14 cellular contexts compared by ENCODE assay signal in the genomic region with DNA sequence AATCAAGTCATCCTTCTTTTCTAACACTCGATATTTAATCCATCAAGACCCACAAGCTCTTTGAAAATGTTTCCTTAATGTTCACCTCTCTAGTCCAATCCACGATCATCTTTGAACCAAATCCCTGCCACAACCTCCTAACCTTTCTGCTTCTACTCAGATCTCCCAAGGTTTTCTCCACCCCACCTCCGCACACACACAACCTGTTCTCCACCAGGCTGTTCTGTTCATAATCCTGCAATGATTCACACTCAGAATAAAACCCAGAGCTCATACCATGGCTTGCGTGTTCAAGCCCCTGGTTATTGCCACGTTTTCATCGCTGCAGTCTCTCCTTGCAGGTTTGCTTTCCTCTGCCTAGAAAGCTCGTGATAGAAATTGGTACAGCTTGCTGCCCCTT. TPM values are rescaled to one million over a fixed set of nuclear protein-coding genes. Genes with fewer than 3 reads are reported as not detected.
DNase-seq lines count a peak whose midpoint lies in the region; ATAC-seq and TF ChIP-seq lines count a peak whose summit lies in the region.
"Had no signal": no experiment of that assay in that cellular context is flagged by ENCODE, and none has a peak within 500 bp of the region (broad histone marks: within the 10 kb centered on the region; RNA-seq: fewer than 3 reads in every experiment).

No MANE protein-coding gene starts in this region.

- H3K27me3 Mint-ChIP-seq in WTC11 (ENCODE audit: low read depth) = no peaks in the 10 kb centered on the region
- peaks cover 0 to under 1% of the 10 kb centered on the region in 2 donors for H3K27me3 Mint-ChIP-seq in stimulated activated naive B cell treated with anti-CD40 and anti-IgM and Interleukin-4, amounts not matched to agents 10 μg/mL and 1 μg/mL and 100 μg/mL, for 72 hours

- H3K4me1 ChIP-seq in cardiac muscle cell (ENCODE audit: low read depth) (peaks cover 13% of the 10 kb centered on the region), foreskin keratinocyte (no peaks in the 10 kb centered on the region)

- H3K27me3 ChIP-seq in cardiac muscle cell (no peaks in the 10 kb centered on the region), foreskin keratinocyte (peaks cover 2% of the 10 kb centered on the region)
- H3K27me3 ChIP-seq: SJSA1 had no signal

- no peak for ATAC-seq in WTC11
- peak; percentile 37 for ATAC-seq in foreskin keratinocyte
- no peak for ATAC-seq in stimulated activated naive B cell treated with anti-CD40 and anti-IgM and Interleukin-4, amounts not matched to agents 10 μg/mL and 1 μg/mL and 100 μg/mL, for 72 hours (replicated peaks)
- ATAC-seq in GM19035 (IDR thresholded peaks at IDR 0.05; ENCODE audit: unreplicated experiment) = no peak
- ATAC-seq: CD8-positive, alpha-beta T cell; HCT116 had no signal

- POLR2A ChIA-PET in WTC11 (lab: Charles Lee) = no interaction called here

- H3K4me1 Mint-ChIP-seq in WTC11 = peaks cover 19% of the 10 kb centered on the region
- H3K4me1 Mint-ChIP-seq in stimulated activated naive B cell treated with anti-CD40 and anti-IgM and Interleukin-4, amounts not matched to agents 10 μg/mL and 1 μg/mL and 100 μg/mL, for 72 hours = peaks cover 7 to 20% of the 10 kb centered on the region in 2 donors

- TF ChIP-seq CTCF in cardiac muscle cell (IDR thresholded peaks at IDR 0.05; ENCODE audit: low read depth, low read length) = no peak
- no peak for TF ChIP-seq CTCF in WTC11 (IDR thresholded peaks at IDR 0.05)
- no peak for TF ChIP-seq CTCF in foreskin keratinocyte (conservative IDR thresholded peaks at IDR 0.05)

- intact Hi-C loops in cardiac septum (cut with DNase I) = no loop called here

- no peak overlapping the region for H3K4me3 ChIP-seq in cardiac muscle cell
- H3K4me3 ChIP-seq: SJSA1 had no signal

- H3K9me3 ChIP-seq in cardiac muscle cell (ENCODE audit: low read depth) = no peaks in the 10 kb centered on the region
- H3K9me3 ChIP-seq: SJSA1 had no signal

- peaks cover 17% of the 10 kb centered on the region for H3K36me3 Mint-ChIP-seq in WTC11
- H3K36me3 Mint-ChIP-seq in stimulated activated naive B cell treated with anti-CD40 and anti-IgM and Interleukin-4, amounts not matched to agents 10 μg/mL and 1 μg/mL and 100 μg/mL, for 72 hours = peaks cover 19 to 22% of the 10 kb centered on the region in 2 donors

- H3K4me3 Mint-ChIP-seq in WTC11 = no peak overlapping the region
- H3K4me3 Mint-ChIP-seq in stimulated activated naive B cell treated with anti-CD40 and anti-IgM and Interleukin-4, amounts not matched to agents 10 μg/mL and 1 μg/mL and 100 μg/mL, for 72 hours = no peak overlapping the region
- H3K4me3 Mint-ChIP-seq: CD8-positive, alpha-beta T cell had no signal

- H3K9me3 Mint-ChIP-seq in WTC11 = no peaks in the 10 kb centered on the region
- H3K9me3 Mint-ChIP-seq in stimulated activated naive B cell treated with anti-CD40 and anti-IgM and Interleukin-4, amounts not matched to agents 10 μg/mL and 1 μg/mL and 100 μg/mL, for 72 hours = no peaks in the 10 kb centered on the region
- H3K9me3 Mint-ChIP-seq: CD8-positive, alpha-beta T cell had no signal

- CTCF ChIA-PET in WTC11 (lab: Charles Lee) = no interaction called here

- no peak for DNase-seq in cardiac muscle cell (ENCODE audit: low read depth in 1 of 2, low spot score in 1 of 2)
- DNase-seq in cardiac septum (ENCODE audit: low spot score) = no peak
- DNase-seq in WTC11 (ENCODE audit: low spot score) = no peak
- no peak for DNase-seq in foreskin keratinocyte
- no peak for DNase-seq in stimulated activated naive B cell treated with anti-CD40 and anti-IgM and Interleukin-4, amounts not matched to agents 10 μg/mL and 1 μg/mL and 100 μg/mL, for 72 hours
- DNase-seq in NCI-H446 (lab: John Stamatoyannopoulos, UW) = no peak
- DNase-seq: CD8-positive, alpha-beta T cell; NCI-H1436 treated with DMSO at 0.1 percent for 48 hours; NCI-H2081; NCI-H524 treated with DMSO at 0.1 percent for 48 hours; RPMI8226 had no signal

- H3K36me3 ChIP-seq in cardiac muscle cell = peaks cover 16% of the 10 kb centered on the region

- H3K27ac Mint-ChIP-seq in WTC11 = peak overlapping the region; percentile 21
- H3K27ac Mint-ChIP-seq in stimulated activated naive B cell treated with anti-CD40 and anti-IgM and Interleukin-4, amounts not matched to agents 10 μg/mL and 1 μg/mL and 100 μg/mL, for 72 hours = peak overlapping the region; percentile 2

- H3K27ac ChIP-seq in cardiac muscle cell = peak overlapping the region; percentile 68
- no peak overlapping the region for H3K27ac ChIP-seq in foreskin keratinocyte
- H3K27ac ChIP-seq: SJSA1 had no signal

TF ChIP-seq in WTC11, 78 proteins besides CTCF, POLR2A, EP300 and RAD21:
- TF ChIP-seq, protein P1, sequence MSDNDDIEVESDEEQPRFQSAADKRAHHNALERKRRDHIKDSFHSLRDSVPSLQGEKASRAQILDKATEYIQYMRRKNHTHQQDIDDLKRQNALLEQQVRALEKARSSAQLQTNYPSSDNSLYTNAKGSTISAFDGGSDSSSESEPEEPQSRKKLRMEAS (CRISPR knock-in tag; IDR thresholded peaks at IDR 0.05) = 0 out of 2 replicates have a peak, but pooled peaks have one; percentile 20
- TF ChIP-seq PRRX2 (CRISPR knock-in tag; IDR thresholded peaks at IDR 0.05) = no peak

RNA-seq across cellular contexts. Expression of a gene that starts 53.8 kb away (rescaled TPM):
- total RNA-seq in cardiac muscle cell (651 and 1,010 TPM in 2 replicates), cardiac septum (46.6 TPM), WTC11 (2021) (26.4 to 29.0 TPM (median 27.4 TPM) in 3 replicates), foreskin keratinocyte (3.6 and 6.8 TPM in 2 replicates)
- polyA plus RNA-seq in cardiac muscle cell (715 and 1,076 TPM in 2 replicates), foreskin keratinocyte (2.9 and 6.1 TPM in 2 replicates)

Comparison
In these comparisons a context has a peak if more than half of its experiments do, and no peak if none do; other contexts are left out.
1. RNA of a gene that starts 53.8 kb away (total RNA-seq): 651 to 1,010 TPM in cardiac muscle cell; 46.6 TPM in cardiac septum (single experiment), 26.4 to 29.0 TPM in WTC11 and 3.6 to 6.8 TPM in foreskin keratinocyte; every median in the first group is over 10 times any median in the second.